Comparison of ENCODE assay signal across 20 cellular contexts in the genomic region with DNA sequence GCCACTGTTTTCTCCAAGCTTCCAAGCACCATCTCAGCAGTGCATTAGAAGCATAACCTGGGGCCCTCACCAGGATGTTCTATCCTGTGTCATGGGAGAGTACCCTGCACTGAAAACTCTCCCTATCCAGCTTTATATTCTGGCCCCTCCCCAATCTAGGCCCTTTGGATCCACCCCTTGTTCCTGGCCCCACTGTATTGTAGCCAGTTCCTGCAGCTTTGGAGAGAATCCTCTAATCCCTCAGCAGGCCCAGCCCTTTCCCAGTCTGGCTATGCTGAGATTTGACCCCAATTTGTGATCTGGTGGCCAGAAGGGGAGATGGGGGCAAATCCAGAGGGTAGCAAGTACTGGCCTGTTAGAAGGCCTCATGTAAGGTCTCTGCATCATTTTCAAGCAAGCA.
DNase-seq lines count a peak whose midpoint lies in the region; TF ChIP-seq lines count a peak whose summit lies in the region.
"Had no signal": no experiment of that assay in that cellular context is flagged by ENCODE, and none has a peak within 500 bp of the region (broad histone marks: within the 10 kb centered on the region; RNA-seq: fewer than 3 reads in every experiment).

No MANE protein-coding gene starts in this region.

- H3K36me3 ChIP-seq in WERI-Rb-1 (no peaks in the 10 kb centered on the region), neural progenitor cell (no peaks in the 10 kb centered on the region)
- H3K36me3 ChIP-seq: HAP-1 had no signal

- peaks cover 12% of the 10 kb centered on the region for H3K4me1 ChIP-seq in neural progenitor cell
- H3K4me1 ChIP-seq: A549, HAP-1 had no signal

- no peaks in the 10 kb centered on the region for H3K79me2 ChIP-seq in neural progenitor cell (ENCODE audit: low read depth)

- H3K36me3 Mint-ChIP-seq in neural progenitor cell: no peaks in the 10 kb centered on the region
- H3K36me3 Mint-ChIP-seq: CD4-positive, alpha-beta memory T cell had no signal

- TF ChIP-seq CTCF in WERI-Rb-1 (IDR thresholded peaks at IDR 0.05; ENCODE audit: low read depth, low read length) (no peak), neural progenitor cell (IDR thresholded peaks at IDR 0.05) (no peak), GM10248 (IDR thresholded peaks at IDR 0.05; ENCODE audit: control extremely low read depth, extremely low read depth, low read depth, missing control alignments) (no peak)

- POLR2A ChIA-PET in GM10248 (lab: Yijun Ruan, JAX): no interaction called here

- H3K4me3 ChIP-seq in WERI-Rb-1 (ENCODE audit: low read depth, low read length): no peak overlapping the region
- no peak overlapping the region for H3K4me3 ChIP-seq in neural progenitor cell
- H3K4me3 ChIP-seq: A549, HAP-1 had no signal

- H3K27me3 ChIP-seq in WERI-Rb-1 (ENCODE audit: insufficient read depth, low read depth, severe bottlenecking): no peaks in the 10 kb centered on the region
- peaks cover 4% of the 10 kb centered on the region for H3K27me3 ChIP-seq in neural progenitor cell

- H3K4me1 Mint-ChIP-seq in neural progenitor cell: peaks cover 21% of the 10 kb centered on the region
- H3K4me1 Mint-ChIP-seq: CD4-positive, alpha-beta memory T cell had no signal

- peaks cover 15% of the 10 kb centered on the region for H3K27me3 Mint-ChIP-seq in neural progenitor cell (ENCODE audit: insufficient read depth, low read depth)

- no peak overlapping the region for H3K9ac ChIP-seq in neural progenitor cell

- no peaks in the 10 kb centered on the region for H4K20me1 ChIP-seq in neural progenitor cell (ENCODE audit: low read depth)

- no peak overlapping the region for H3K27ac Mint-ChIP-seq in neural progenitor cell
- H3K27ac Mint-ChIP-seq: CD4-positive, alpha-beta memory T cell; HFFc6 had no signal

- H3F3A ChIP-seq in neural progenitor cell (ENCODE audit: low read depth): no peaks in the 10 kb centered on the region

- DNase-seq in G401 (ENCODE audit: low spot score): peak; percentile 61
- DNase-seq in WERI-Rb-1: peak; percentile 42
- DNase-seq in cerebellum (ENCODE audit: low spot score): peak; percentile 33
- no peak for DNase-seq in neural progenitor cell (ENCODE audit: low spot score)
- no peak for DNase-seq in GM10248 (ENCODE audit: extremely low spot score)
- no peak for DNase-seq in activated naive CD4-positive, alpha-beta T cell treated with Interleukin-2 at 50 U/mL for 16 hours
- no peak for DNase-seq in cerebellar nuclear complex (lab: John Stamatoyannopoulos, UW)
- DNase-seq: 8988T; ACHN; AML-193; Calu3; CD4-positive, alpha-beta memory T cell; COR-L47; DMS153; DND-41; GDM1; GOT3; HFFc6 had no signal

- in situ Hi-C loops in G401 (cut with HindIII; ENCODE audit: low sequenced_read_pairs): no loop called here

- no peak overlapping the region for H3K4me3 Mint-ChIP-seq in neural progenitor cell
- H3K4me3 Mint-ChIP-seq: CD4-positive, alpha-beta memory T cell; HFFc6 had no signal

- H3K4me2 ChIP-seq in neural progenitor cell: no peak overlapping the region
- H3K4me2 ChIP-seq: A549 had no signal

- H3K27ac ChIP-seq in WERI-Rb-1 (peak overlapping the region; percentile 41), neural progenitor cell (no peak overlapping the region)
- H3K27ac ChIP-seq: A549 had no signal

- CTCF ChIA-PET in GM10248 (lab: Yijun Ruan, JAX): no interaction called here

- no peaks in the 10 kb centered on the region for H3K9me3 Mint-ChIP-seq in neural progenitor cell

- no peaks in the 10 kb centered on the region for H3K9me3 ChIP-seq in WERI-Rb-1 (ENCODE audit: severe bottlenecking)
- no peaks in the 10 kb centered on the region for H3K9me3 ChIP-seq in neural progenitor cell (ENCODE audit: low read depth)
- H3K9me3 ChIP-seq: A549, HAP-1 had no signal

- H2AFZ ChIP-seq in neural progenitor cell (replicated peaks): peak overlapping the region; percentile 17

Comparison
In these comparisons a context has a peak if more than half of its experiments do, and no peak if none do; other contexts are left out.
1. DNase-seq: peak in G401 (single experiment), WERI-Rb-1 (single experiment) and cerebellum (single experiment); none in neural progenitor cell (single experiment), GM10248 (single experiment), activated naive CD4-positive, alpha-beta T cell treated with Interleukin-2 at 50 U/mL for 16 hours (single experiment) and cerebellar nuclear complex (0 of 2).